ENCODE assay signal across 8 cellular contexts in genomic region chr2:235494716-235495372, GRCh38. TPM values are rescaled to one million over a fixed set of nuclear protein-coding genes. Genes with fewer than 3 reads are reported as not detected.
A peak's percentile ranks its signal among the peaks of the same experiment; 100 is the strongest.
DNase-seq lines count a peak whose midpoint lies in the region; ATAC-seq, FAIRE-seq and TF ChIP-seq lines count a peak whose summit lies in the region.

No MANE protein-coding gene starts in this region.

- H3K27me3 ChIP-seq in endothelial cell of umbilical vein (ENCODE audit: control insufficient read depth in 2 of 2, insufficient read depth in 2 of 2, low read length in 2 of 2) (no peaks in the 10 kb centered on the region), upper lobe of right lung (no peaks in the 10 kb centered on the region)

- H3K4me2 ChIP-seq in endothelial cell of umbilical vein (ENCODE audit: insufficient read depth, low read length) = peak overlapping the region; percentile 75

- no peak overlapping the region for H3K27ac ChIP-seq in endothelial cell of umbilical vein (ENCODE audit: insufficient read depth, low read depth, low read length)
- peak overlapping the region; percentile 47 for H3K27ac ChIP-seq in upper lobe of right lung

- H2AFZ ChIP-seq in endothelial cell of umbilical vein (ENCODE audit: low read depth, low read length) = peak overlapping the region; percentile 92

- CTCF ChIA-PET in endothelial cell of umbilical vein (lab: Charles Lee) = interaction anchor here (0.6 to 1.5 kb wide), 5 partner anchors 57 to 361 kb away, joined by 3 to 6 read pairs (median 3); no protein-coding TSS in a partner anchor

- peaks cover 31% of the 10 kb centered on the region for H3K79me2 ChIP-seq in endothelial cell of umbilical vein (ENCODE audit: control insufficient read depth, insufficient read depth, low read length)

- BruUV-seq in endothelial cell of umbilical vein (replicated peaks; lab: Mats Ljungman, UMichigan) = no TSS peak

- peak; percentile 43 for FAIRE-seq in endothelial cell of umbilical vein (lab: Jason Lieb, UNC)

- no peak for TF ChIP-seq POLR2A in endothelial cell of umbilical vein (IDR thresholded peaks at IDR 0.05; ENCODE audit: low read depth, low read length)

- DNase-seq in NCI-H82 (lab: John Stamatoyannopoulos, UW) (peak; percentile 44), NCI-H82 treated with DMSO at 0.1 percent for 48 hours (lab: John Stamatoyannopoulos, UW; ENCODE audit: unreplicated experiment) (no peak), RPMI8226 (peak; percentile 16), endothelial cell of umbilical vein (ENCODE audit: low read depth, low spot score) (peak; percentile 60), midbrain (lab: John Stamatoyannopoulos, UW) (peak; percentile 32), upper lobe of right lung (peak; percentile 80), cerebellar nuclear complex (lab: John Stamatoyannopoulos, UW) (no peak)

- no peaks in the 10 kb centered on the region for H4K20me1 ChIP-seq in endothelial cell of umbilical vein (replicated peaks; ENCODE audit: control insufficient read depth, extremely low read depth, insufficient read depth, low read length)

- H3K36me3 ChIP-seq in endothelial cell of umbilical vein (ENCODE audit: control insufficient read depth in 2 of 2, extremely low read depth in 1 of 2, insufficient read depth in 2 of 2, low read length in 2 of 2) (no peaks in the 10 kb centered on the region), upper lobe of right lung (no peaks in the 10 kb centered on the region)

- POLR2A ChIA-PET in endothelial cell of umbilical vein (lab: Charles Lee) = no interaction called here

- no peak overlapping the region for H3K9ac ChIP-seq in endothelial cell of umbilical vein (replicated peaks; ENCODE audit: extremely low read depth, insufficient read depth, low read length)

- H3K9me3 ChIP-seq in endothelial cell of umbilical vein (replicated peaks; ENCODE audit: control insufficient read depth, insufficient read depth, low read length) (no peaks in the 10 kb centered on the region), upper lobe of right lung (no peaks in the 10 kb centered on the region)

- intact Hi-C loops in endothelial cell of umbilical vein (cut with micrococcal nuclease) = loop anchor here (1.0 to 10.0 kb wide), 9 partner anchors 23 to 682 kb away; no protein-coding TSS in a partner anchor
- intact Hi-C loops in upper lobe of right lung (cut with DNase I) = no loop called here

- H3K9me1 ChIP-seq in endothelial cell of umbilical vein (replicated peaks; ENCODE audit: control insufficient read depth, extremely low read depth, insufficient read depth, low read length) = no peaks in the 10 kb centered on the region

- dilution Hi-C loops in endothelial cell of umbilical vein (cut with MboI; ENCODE audit: extremely low pct_ligation_motif_present, low sequenced_read_pairs) = no loop called here

- H3K4me3 ChIP-seq in endothelial cell of umbilical vein (replicated peaks in 1 of 3; ENCODE audit: insufficient read depth in 1 of 3, low read depth in 1 of 3, low read length in 3 of 3) = peak overlapping the region; percentile 33 to 56 (median 42)
- H3K4me3 ChIP-seq in upper lobe of right lung = peak overlapping the region; percentile 71

- peaks cover 11% of the 10 kb centered on the region for H3K4me1 ChIP-seq in endothelial cell of umbilical vein (ENCODE audit: control insufficient read depth, extremely low read depth, insufficient read depth, low read length)
- H3K4me1 ChIP-seq in upper lobe of right lung = peaks cover 17% of the 10 kb centered on the region

- ATAC-seq in upper lobe of right lung (peak; percentile 38), GM18873 (IDR thresholded peaks at IDR 0.05; ENCODE audit: low FRiP score, unreplicated experiment) (no peak)

- TF ChIP-seq CTCF in endothelial cell of umbilical vein (IDR thresholded peaks at IDR 0.05; ENCODE audit: extremely low read depth in 1 of 2, insufficient read depth in 1 of 2, low read depth in 1 of 2, low read length in 2 of 2) (no peak), upper lobe of right lung (IDR thresholded peaks at IDR 0.05) (no peak)

TF ChIP-seq in endothelial cell of umbilical vein, 7 proteins besides CTCF, POLR2A, EP300 and RAD21:
- TF ChIP-seq JUN (IDR thresholded peaks at IDR 0.05; ENCODE audit: borderline replicate concordance, insufficient read depth, insufficient read length, low read depth) (no peak), FOS (IDR thresholded peaks at IDR 0.05; ENCODE audit: borderline replicate concordance, insufficient read depth, low read length) (no peak), MAX (IDR thresholded peaks at IDR 0.05; ENCODE audit: insufficient read depth, insufficient read length) (no peak)

RNA-seq across cellular contexts. Expression of gene AGAP1, which starts 1.0 kb away (rescaled TPM):
- total RNA-seq in endothelial cell of umbilical vein (19.5 and 20.9 TPM in 2 replicates), upper lobe of right lung (33.4 TPM)
- polyA plus RNA-seq in endothelial cell of umbilical vein = 10.2 and 10.8 TPM in 2 replicates
- polyA plus RNA-seq in endothelial cell of umbilical vein (2011; cell fraction: cytosol; rRNA removed) = 7.8 and 8.3 TPM in 2 replicates
- polyA plus RNA-seq in endothelial cell of umbilical vein (2011; cell fraction: nucleus; rRNA removed) = 14.8 and 17.7 TPM in 2 replicates
- 8.5 and 9.4 TPM in 2 replicates for polyA plus RNA-seq in endothelial cell of umbilical vein (2012)
- polyA minus RNA-seq in endothelial cell of umbilical vein = 34.2 and 41.8 TPM in 2 replicates
- 19.9 TPM for polyA minus RNA-seq in endothelial cell of umbilical vein (2011; cell fraction: cytosol; rRNA and poly(A)+ RNA removed)
- polyA minus RNA-seq in endothelial cell of umbilical vein (2011; cell fraction: nucleus; rRNA and poly(A)+ RNA removed) = 45.6 and 48.1 TPM in 2 replicates

Comparison
In these comparisons a context has a peak if more than half of its experiments do, and no peak if none do; other contexts are left out.
1. DNase-seq: peak in NCI-H82 (single experiment), RPMI8226 (single experiment), endothelial cell of umbilical vein (single experiment), midbrain (single experiment) and upper lobe of right lung (single experiment); none in NCI-H82 treated with DMSO at 0.1 percent for 48 hours (single experiment) and cerebellar nuclear complex (0 of 2).